ENCODE assay signal across 12 cellular contexts in genomic region chr9:120475341-120475740, GRCh38.
A peak's percentile ranks its signal among the peaks of the same experiment; 100 is the strongest.
DNase-seq lines count a peak whose midpoint lies in the region; ATAC-seq, FAIRE-seq and TF ChIP-seq lines count a peak whose summit lies in the region.
"Had no signal": no experiment of that assay in that cellular context is flagged by ENCODE, and none has a peak within 500 bp of the region (broad histone marks: within the 10 kb centered on the region; RNA-seq: fewer than 3 reads in every experiment).

No MANE protein-coding gene starts in this region.

- H3K36me3 ChIP-seq in PC-9 (ENCODE audit: low read depth) (no peaks in the 10 kb centered on the region), fibroblast of lung (ENCODE audit: control insufficient read depth, insufficient read depth, low read length) (peaks cover 1% of the 10 kb centered on the region)
- H3K36me3 ChIP-seq: uterus had no signal

- peak overlapping the region; percentile 91 for H3K27ac Mint-ChIP-seq in osteocyte (ENCODE audit: unreplicated experiment)

- H3K4me2 ChIP-seq in PC-9 (no peak overlapping the region), fibroblast of lung (ENCODE audit: extremely low read depth, insufficient read depth, low read length) (no peak overlapping the region)
- H3K4me2 ChIP-seq: SK-N-SH had no signal

- FAIRE-seq in urothelium cell line (lab: Jason Lieb, UNC): no peak

- H3K27me3 ChIP-seq in PC-9 (ENCODE audit: insufficient read depth, low read depth): no peaks in the 10 kb centered on the region
- H3K27me3 ChIP-seq in fibroblast of lung (ENCODE audit: control insufficient read depth, insufficient read depth, low read length): no peaks in the 10 kb centered on the region
- H3K27me3 ChIP-seq: uterus had no signal

- H3K4me1 Mint-ChIP-seq in osteocyte (ENCODE audit: unreplicated experiment): peaks cover 28% of the 10 kb centered on the region

- no peaks in the 10 kb centered on the region for H3K27me3 Mint-ChIP-seq in osteocyte (ENCODE audit: unreplicated experiment)

- no peak for TF ChIP-seq CTCF in PC-9 (conservative IDR thresholded peaks at IDR 0.05)
- TF ChIP-seq CTCF in fibroblast of lung (conservative IDR thresholded peaks at IDR 0.05 in 1 of 2, IDR thresholded peaks at IDR 0.05 in 1 of 2; ENCODE audit: low read depth in 1 of 2, low read length in 2 of 2): no peak
- TF ChIP-seq CTCF in osteocyte (IDR thresholded peaks at IDR 0.05): no peak

- H3F3A ChIP-seq in PC-9 (ENCODE audit: insufficient read depth, low read depth): peaks cover 9% of the 10 kb centered on the region; the same call in 1 of the 2 replicates

- no peak for ATAC-seq in HG03432 (IDR thresholded peaks at IDR 0.05; ENCODE audit: unreplicated experiment)
- ATAC-seq: left lobe of liver had no signal

- H3K79me2 ChIP-seq in PC-9 (ENCODE audit: low read depth) (no peaks in the 10 kb centered on the region), fibroblast of lung (ENCODE audit: control insufficient read depth, insufficient read depth, low read length) (no peaks in the 10 kb centered on the region)

- H3K4me1 ChIP-seq in PC-9 (replicated peaks; ENCODE audit: insufficient read depth): no peaks in the 10 kb centered on the region
- H3K4me1 ChIP-seq in fibroblast of lung (ENCODE audit: control insufficient read depth, extremely low read depth, insufficient read depth, low read length): peaks cover 8% of the 10 kb centered on the region

- H3K4me3 Mint-ChIP-seq in osteocyte (ENCODE audit: unreplicated experiment): no peak overlapping the region

- no TSS peak for BruUV-seq in PC-9 (replicated peaks; lab: Mats Ljungman, UMichigan)

- H2AFZ ChIP-seq in PC-9: no peak overlapping the region
- H2AFZ ChIP-seq in fibroblast of lung (ENCODE audit: low read length): no peak overlapping the region

- H3K27ac ChIP-seq in PC-9 (peak overlapping the region; percentile 13; the same call in 1 of the 2 replicates), fibroblast of lung (ENCODE audit: insufficient read depth, low read length) (no peak overlapping the region)
- H3K27ac ChIP-seq: uterus had no signal

- DNase-seq in AG08395 (ENCODE audit: low spot score): peak; percentile 63
- DNase-seq in PC-9: no peak
- peak; percentile 38 to 89 for DNase-seq in fibroblast of lung (ENCODE audit: low read depth in 2 of 2)
- DNase-seq in osteocyte (ENCODE audit: extremely low spot score, unreplicated experiment): no peak
- DNase-seq in urothelium cell line (ENCODE audit: low spot score): no peak
- DNase-seq in kidney glomerular epithelial cell (lab: John Stamatoyannopoulos, UW): no peak
- DNase-seq in DMS 273 treated with DMSO at 0.1 percent for 48 hours (lab: John Stamatoyannopoulos, UW): no peak
- DNase-seq: C1 segment of cervical spinal cord, SK-N-SH, uterus had no signal

- H3K4me3 ChIP-seq in PC-9 (no peak overlapping the region), fibroblast of lung (replicated peaks in 1 of 4; ENCODE audit: control extremely low read depth in 1 of 4, insufficient read depth in 1 of 4, low read depth in 3 of 4, low read length in 4 of 4) (no peak overlapping the region)
- H3K4me3 ChIP-seq: uterus had no signal

- no peak overlapping the region for H3K9ac ChIP-seq in fibroblast of lung (ENCODE audit: insufficient read depth, low read length)
- H3K9ac ChIP-seq: SK-N-SH had no signal

- H3K36me3 Mint-ChIP-seq in osteocyte (ENCODE audit: unreplicated experiment): peaks cover 8% of the 10 kb centered on the region

- H3K9me3 ChIP-seq in PC-9 (ENCODE audit: insufficient read depth, low read depth): no peaks in the 10 kb centered on the region
- H3K9me3 ChIP-seq in fibroblast of lung (ENCODE audit: control insufficient read depth, insufficient read depth, low read depth, low read length): no peaks in the 10 kb centered on the region
- H3K9me3 ChIP-seq: SK-N-SH, uterus had no signal

- no peaks in the 10 kb centered on the region for H3K9me3 Mint-ChIP-seq in osteocyte (ENCODE audit: unreplicated experiment)

- POLR2A ChIA-PET in PC-9 (lab: Charles Lee; ENCODE audit: unreplicated experiment): no interaction called here

- intact Hi-C loops in PC-9 (cut with micrococcal nuclease; ENCODE audit: unreplicated experiment): loop anchor here (5.0 to 10.0 kb wide), 2 partner anchors 513 to 1101 kb away; no protein-coding TSS in a partner anchor

- H4K20me1 ChIP-seq in PC-9 (ENCODE audit: insufficient read depth) (no peaks in the 10 kb centered on the region), fibroblast of lung (ENCODE audit: control insufficient read depth, extremely low read depth, insufficient read depth, low read length) (no peaks in the 10 kb centered on the region)

- H3K9me2 ChIP-seq in PC-9 (ENCODE audit: insufficient read depth): no peaks in the 10 kb centered on the region
- H3K9me2 ChIP-seq: SK-N-SH had no signal

- CTCF ChIA-PET in PC-9 (lab: Charles Lee): no interaction called here

Comparison
In these comparisons a context has a peak if more than half of its experiments do, and no peak if none do; other contexts are left out.
1. DNase-seq: peak in AG08395 (single experiment) and fibroblast of lung (2 of 2); none in PC-9 (0 of 2), osteocyte (single experiment), urothelium cell line (single experiment), kidney glomerular epithelial cell (single experiment) and DMS 273 treated with DMSO at 0.1 percent for 48 hours (single experiment).